In genomic region chr5:109319351-109319750, GRCh38 we compare ENCODE assay signal across 24 cellular contexts.
DNase-seq lines count a peak whose midpoint lies in the region; ATAC-seq, FAIRE-seq and TF ChIP-seq lines count a peak whose summit lies in the region.
"Had no signal": no experiment of that assay in that cellular context is flagged by ENCODE, and none has a peak within 500 bp of the region (broad histone marks: within the 10 kb centered on the region; RNA-seq: fewer than 3 reads in every experiment).

No MANE protein-coding gene starts in this region.

- no TSS peak for BruUV-seq in HepG2 (replicated peaks; lab: Mats Ljungman, UMichigan)

- no peak overlapping the region for H3K4me2 ChIP-seq in HepG2 (ENCODE audit: low read depth, low read length)
- H3K4me2 ChIP-seq: A549, BLaER1 had no signal

- TF ChIP-seq EP300 in HepG2 (IDR thresholded peaks at IDR 0.05; ENCODE audit: low read depth in 2 of 2, low read length in 2 of 2) (no peak), HepG2 (CRISPR knock-in tag; IDR thresholded peaks at IDR 0.05; ENCODE audit: borderline replicate concordance) (no peak)

- DNase-seq in caudate nucleus (lab: John Stamatoyannopoulos, UW) = no peak
- DNase-seq in HepG2 (ENCODE audit: low spot score) = no peak
- peak in 1 of 3 donors; percentile 47 for DNase-seq in right lobe of liver
- no peak for DNase-seq in gastrocnemius medialis
- no peak for DNase-seq in ACHN
- DNase-seq: BE2C; C1 segment of cervical spinal cord; CD4-positive, alpha-beta memory T cell; CD4-positive, CD25-positive, alpha-beta regulatory T cell; CD8-positive, alpha-beta memory T cell; COR-L47; DMS 273 treated with DMSO at 0.1 percent for 48 hours; DMS153; DMS53; DMS79; DND-41; EL; GDM1 had no signal

- H3K27me3 ChIP-seq in HepG2 (ENCODE audit: control insufficient read depth in 1 of 2, insufficient read depth in 2 of 2, low read length in 2 of 2) (no peaks in the 10 kb centered on the region), right lobe of liver (no peaks in the 10 kb centered on the region), gastrocnemius medialis (no peaks in the 10 kb centered on the region)
- H3K27me3 ChIP-seq: BE2C, BLaER1 had no signal

- no peaks in the 10 kb centered on the region for H3K9me3 ChIP-seq in HepG2 (ENCODE audit: low read length)
- H3K9me3 ChIP-seq in right lobe of liver = no peaks in the 10 kb centered on the region
- H3K9me3 ChIP-seq in gastrocnemius medialis = no peaks in the 10 kb centered on the region
- H3K9me3 ChIP-seq: A549, BE2C, BLaER1 had no signal

- intact Hi-C loops in HepG2 (cut with micrococcal nuclease; ENCODE audit: unreplicated experiment) = no loop called here
- intact Hi-C loops in right lobe of liver (cut with DNase I) = no loop called here
- intact Hi-C loops in gastrocnemius medialis (cut with DNase I; ENCODE audit: low total_unique reads) = loop anchor here (5.0 kb wide), 1 partner anchor 93 kb away; no protein-coding TSS in a partner anchor

- no peak overlapping the region for H3K9ac ChIP-seq in HepG2 (ENCODE audit: insufficient read depth, low read depth, low read length)
- H3K9ac ChIP-seq: BLaER1 had no signal

- no peak overlapping the region for H2AFZ ChIP-seq in HepG2 (ENCODE audit: low read length)

- H3K36me3 ChIP-seq in HepG2 (replicated peaks in 1 of 2; ENCODE audit: control insufficient read depth in 1 of 2, insufficient read depth in 2 of 2, low read length in 2 of 2) (no peaks in the 10 kb centered on the region), right lobe of liver (no peaks in the 10 kb centered on the region), gastrocnemius medialis (no peaks in the 10 kb centered on the region)
- H3K36me3 ChIP-seq: BE2C, BLaER1 had no signal

- H3K4me1 ChIP-seq in HepG2 (ENCODE audit: insufficient read depth, low read length) (peaks cover 17% of the 10 kb centered on the region), right lobe of liver (peaks cover 0 to 19% (median 3%) of the 10 kb centered on the region in 4 donors), gastrocnemius medialis (peaks cover 7 to 17% of the 10 kb centered on the region in 2 donors)
- H3K4me1 ChIP-seq: A549, BE2C, BLaER1 had no signal

- TF ChIP-seq CTCF in HepG2 (CRISPR knock-in tag; IDR thresholded peaks at IDR 0.05) (no peak), right lobe of liver (IDR thresholded peaks at IDR 0.05) (no peak), gastrocnemius medialis (IDR thresholded peaks at IDR 0.05 in 4 of 5, conservative IDR thresholded peaks at IDR 0.05 in 1 of 5) (no peak)

- no peak overlapping the region for H3K4me3 ChIP-seq in HepG2 (replicated peaks in 1 of 3; ENCODE audit: insufficient read depth in 1 of 3, low read depth in 2 of 3, low read length in 3 of 3)
- no peak overlapping the region for H3K4me3 ChIP-seq in right lobe of liver
- H3K4me3 ChIP-seq in gastrocnemius medialis = no peak overlapping the region
- H3K4me3 ChIP-seq: A549, BLaER1, GM12878 had no signal

- peak; percentile 14; the same call in 2 of the 3 replicates for ATAC-seq in HepG2
- peak; percentile 28 to 60 (median 52) for ATAC-seq in right lobe of liver
- no peak for ATAC-seq in gastrocnemius medialis
- ATAC-seq: A549, GM12878 had no signal

- no peaks in the 10 kb centered on the region for H4K20me1 ChIP-seq in HepG2 (ENCODE audit: insufficient read depth, low read length)
- H4K20me1 ChIP-seq: BLaER1 had no signal

- POLR2A ChIA-PET in HepG2 (lab: Yijun Ruan, JAX) = no interaction called here

- TF ChIP-seq RAD21 in HepG2 (CRISPR knock-in tag; IDR thresholded peaks at IDR 0.05) = no peak

- FAIRE-seq in HepG2 (lab: Jason Lieb, UNC) = no peak
- FAIRE-seq: A549, GM12878, GM12892, GM18507 had no signal

- H3K27ac ChIP-seq in caudate nucleus (ENCODE audit: low read depth, low read length) (peak overlapping the region; percentile 15), HepG2 (ENCODE audit: extremely low read length, insufficient read depth, low read length) (no peak overlapping the region), right lobe of liver (peak overlapping the region in 2 of 3 donors; percentile 63 to 80), gastrocnemius medialis (no peak overlapping the region)
- H3K27ac ChIP-seq: 22Rv1, A549, BLaER1 had no signal

- WGBS in HepG2 (ENCODE audit: low lambda C conversion rate) = 62% methylated on average over 7 of the region's 7 CpGs
- WGBS in right lobe of liver (ENCODE audit: insufficient coverage, low coverage, low lambda C conversion rate, missing lambda C conversion rate) = 32% methylated on average over 3 of the region's 7 CpGs

- CTCF ChIA-PET in HepG2 (lab: Yijun Ruan, JAX; ENCODE audit: low intra/inter-chr PET ratio, low total read pairs) = no interaction called here

- no peak for TF ChIP-seq POLR2A in HepG2 (IDR thresholded peaks at IDR 0.05; ENCODE audit: insufficient read depth in 1 of 2, low read depth in 2 of 2, low read length in 2 of 2)
- TF ChIP-seq POLR2A in right lobe of liver (IDR thresholded peaks at IDR 0.05) = no peak
- TF ChIP-seq POLR2A in gastrocnemius medialis (IDR thresholded peaks at IDR 0.05) = no peak

- in situ Hi-C loops in HepG2 (cut with HindIII; ENCODE audit: extremely low pct_ligation_motif_present, low pct_unique_long_range_greater_than_20kb) = no loop called here
- in situ Hi-C loops in gastrocnemius medialis (cut with MboI; ENCODE audit: low sequenced_read_pairs in 4 of 4) = no loop called here
- in situ Hi-C loops in ACHN (cut with HindIII; ENCODE audit: low pct_ligation_motif_present, low pct_unique_long_range_greater_than_20kb, low sequenced_read_pairs) = no loop called here

- no peaks in the 10 kb centered on the region for H3K79me2 ChIP-seq in HepG2 (ENCODE audit: insufficient read depth, low read length)

TF ChIP-seq in HepG2, 621 proteins besides CTCF, POLR2A, EP300 and RAD21:
- TF ChIP-seq ZNF619 (CRISPR knock-in tag; IDR thresholded peaks at IDR 0.05) (no peak), NFATC3 (CRISPR knock-in tag; IDR thresholded peaks at IDR 0.05) (no peak), ZBTB38 (CRISPR knock-in tag; IDR thresholded peaks at IDR 0.05) (no peak), ZBTB10 (CRISPR knock-in tag; IDR thresholded peaks at IDR 0.05; ENCODE audit: borderline replicate concordance) (no peak), SP1 (IDR thresholded peaks at IDR 0.05) (no peak), SP1 (CRISPR knock-in tag; IDR thresholded peaks at IDR 0.05) (no peak), TP53 (CRISPR knock-in tag; conservative IDR thresholded peaks at IDR 0.05) (no peak), CENPT (CRISPR knock-in tag; IDR thresholded peaks at IDR 0.05; ENCODE audit: low read depth) (no peak), FOXO1 (CRISPR knock-in tag; IDR thresholded peaks at IDR 0.05) (no peak)

Comparison
In these comparisons a context has a peak if more than half of its experiments do, and no peak if none do; other contexts are left out.
1. H3K27ac ChIP-seq: peak in caudate nucleus (single experiment) and right lobe of liver (2 of 3); none in HepG2 (single experiment) and gastrocnemius medialis (0 of 4).
2. ATAC-seq: peak in HepG2 (single experiment) and right lobe of liver (4 of 4); none in gastrocnemius medialis (0 of 2).